Comparison of ENCODE assay signal across 7 cellular contexts in genomic region chr20:35723275-35723639, GRCh38. TPM values are rescaled to one million over a fixed set of nuclear protein-coding genes. Genes with fewer than 3 reads are reported as not detected.
DNase-seq lines count a peak whose midpoint lies in the region; ATAC-seq, FAIRE-seq and TF ChIP-seq lines count a peak whose summit lies in the region.
"Not testable (repeated sequence)": the region's sequence is repeated elsewhere in the genome, so short reads cannot be mapped to it uniquely, and the experiment has no call there.

No MANE protein-coding gene starts in this region.

- H4K91ac ChIP-seq in H1 (replicated peaks; ENCODE audit: insufficient read length, low read length), result not testable (repeated sequence)

- H3K56ac ChIP-seq in H1 (replicated peaks; ENCODE audit: insufficient read length, low read depth, low read length), result not testable (repeated sequence)

- peaks cover 20% of the 10 kb centered on the region in 2 experiments for H4K20me1 ChIP-seq in H1 (replicated peaks in 1 of 2; ENCODE audit: control insufficient read depth in 1 of 2, insufficient read depth in 2 of 2, low read length in 2 of 2)

- H3K9me3 Mint-ChIP-seq in activated CD8-positive, alpha-beta T cell treated with anti-CD3 and anti-CD28 coated beads, Interleukin-2, amount 10 ng/mL, durations not matched to agents 7 days and 5 days (ENCODE audit: insufficient read depth); activated naive CD8-positive, alpha-beta T cell treated with anti-CD3 and anti-CD28 coated beads, Interleukin-2, amount 10 ng/mL, durations not matched to agents 7 days and 5 days; naive thymus-derived CD8-positive, alpha-beta T cell; stimulated activated naive CD8-positive, alpha-beta T cell treated with anti-CD3 and anti-CD28 coated beads, Interleukin-15, amount 100 ng/mL, for 72 hours: not testable (repeated sequence)

- not testable (repeated sequence) for ATAC-seq in T-helper 17 cell; activated naive CD8-positive, alpha-beta T cell treated with anti-CD3 and anti-CD28 coated beads, Interleukin-2, amount 10 ng/mL, durations not matched to agents 7 days and 5 days (ENCODE audit: low read depth)
- peak; percentile 14 for ATAC-seq in activated CD8-positive, alpha-beta T cell treated with anti-CD3 and anti-CD28 coated beads, Interleukin-2, amount 10 ng/mL, durations not matched to agents 7 days and 5 days
- ATAC-seq in naive thymus-derived CD8-positive, alpha-beta T cell, result peak in 1 of 2 donors; percentile 26
- ATAC-seq in stimulated activated naive CD8-positive, alpha-beta T cell treated with anti-CD3 and anti-CD28 coated beads, Interleukin-15, amount 100 ng/mL, for 72 hours, result peak; percentile 33

- H4K8ac ChIP-seq in H1 (ENCODE audit: extremely low read depth, insufficient read depth, low read length), result not testable (repeated sequence)

- H3K79me2 ChIP-seq in H1 (ENCODE audit: control insufficient read depth in 1 of 2, insufficient read depth in 2 of 2, low read length in 2 of 2), result peaks cover 0 to 89% of the 10 kb centered on the region in 2 experiments; a peak in 2 of 4 replicates

- POLR2A ChIA-PET in activated CD8-positive, alpha-beta T cell treated with anti-CD3 and anti-CD28 coated beads, Interleukin-2, amount 10 ng/mL, durations not matched to agents 7 days and 5 days (lab: Charles Lee), result interaction anchor here (0.6 kb wide), 1 partner anchor 12 kb away, joined by 3 read pairs; no protein-coding TSS in a partner anchor
- POLR2A ChIA-PET in activated naive CD8-positive, alpha-beta T cell treated with anti-CD3 and anti-CD28 coated beads, Interleukin-2, amount 10 ng/mL, durations not matched to agents 7 days and 5 days (lab: Charles Lee), result interaction anchor here (1.3 to 1.4 kb wide), 2 partner anchors 16 to 19 kb away, joined by 3 read pairs; partner anchors contain the start of gene RBM39
- POLR2A ChIA-PET in H1 (lab: Charles Lee; ENCODE audit: partially characterized antibody), result interaction anchor here (0.9 to 45.3 kb wide), 4 partner anchors 5 to 76 kb away, joined by 3 to 2341 read pairs (median 1172); partner anchors contain the start of genes NFS1, RBM39 and ROMO1
- POLR2A ChIA-PET in naive thymus-derived CD8-positive, alpha-beta T cell (lab: Charles Lee), result interaction anchor here (0.6 to 1.0 kb wide), 2 partner anchors 16 to 183 kb away, joined by 3 read pairs; no protein-coding TSS in a partner anchor

- not testable (repeated sequence) for H3K9ac ChIP-seq in H1 (replicated peaks in 1 of 4; ENCODE audit: extremely low read depth in 1 of 4, low read depth in 3 of 4, low read length in 3 of 4)

- H3K4me1 Mint-ChIP-seq in T-helper 17 cell, result peaks cover 34% of the 10 kb centered on the region
- H3K4me1 Mint-ChIP-seq in activated CD8-positive, alpha-beta T cell treated with anti-CD3 and anti-CD28 coated beads, Interleukin-2, amount 10 ng/mL, durations not matched to agents 7 days and 5 days (ENCODE audit: low read depth), result peaks cover 31% of the 10 kb centered on the region
- H3K4me1 Mint-ChIP-seq in activated naive CD8-positive, alpha-beta T cell treated with anti-CD3 and anti-CD28 coated beads, Interleukin-2, amount 10 ng/mL, durations not matched to agents 7 days and 5 days, result peaks cover 19% of the 10 kb centered on the region
- H3K4me1 Mint-ChIP-seq in naive thymus-derived CD8-positive, alpha-beta T cell, result peaks cover 21 to 59% (median 45%) of the 10 kb centered on the region in 4 donors
- peaks cover 58% of the 10 kb centered on the region for H3K4me1 Mint-ChIP-seq in stimulated activated naive CD8-positive, alpha-beta T cell treated with anti-CD3 and anti-CD28 coated beads, Interleukin-15, amount 100 ng/mL, for 72 hours

- H4K5ac ChIP-seq in H1 (ENCODE audit: insufficient read length, low read depth, low read length), result not testable (repeated sequence)

- H3K4me2 ChIP-seq in H1 (ENCODE audit: insufficient read depth in 1 of 2, low read depth in 2 of 2, low read length in 2 of 2), result not testable (repeated sequence)

- peak overlapping the region; percentile 43 for H3K27ac Mint-ChIP-seq in T-helper 17 cell
- H3K27ac Mint-ChIP-seq in activated CD8-positive, alpha-beta T cell treated with anti-CD3 and anti-CD28 coated beads, Interleukin-2, amount 10 ng/mL, durations not matched to agents 7 days and 5 days, result not testable (repeated sequence)
- H3K27ac Mint-ChIP-seq in activated naive CD8-positive, alpha-beta T cell treated with anti-CD3 and anti-CD28 coated beads, Interleukin-2, amount 10 ng/mL, durations not matched to agents 7 days and 5 days, result peak overlapping the region; percentile 12
- H3K27ac Mint-ChIP-seq in naive thymus-derived CD8-positive, alpha-beta T cell, result peak overlapping the region in 6 of 10 donors; percentile 0 to 56 (median 6)
- peak overlapping the region in 1 of 2 donors; percentile 65 for H3K27ac Mint-ChIP-seq in stimulated activated naive CD8-positive, alpha-beta T cell treated with anti-CD3 and anti-CD28 coated beads, Interleukin-15, amount 100 ng/mL, for 72 hours

- not testable (repeated sequence) for TF ChIP-seq CTCF in H1 (IDR thresholded peaks at IDR 0.05; ENCODE audit: control extremely low read depth in 1 of 3, insufficient read depth in 1 of 3, low read depth in 1 of 3, low read length in 3 of 3)

- not testable (repeated sequence) for FAIRE-seq in GM12892 (lab: Jason Lieb, UNC); H1 (lab: Jason Lieb, UNC)

- not testable (repeated sequence) for H2BK20ac ChIP-seq in H1 (ENCODE audit: low read length)

- H3K4me3 Mint-ChIP-seq in T-helper 17 cell, result peak overlapping the region; percentile 45
- not testable (repeated sequence) for H3K4me3 Mint-ChIP-seq in activated CD8-positive, alpha-beta T cell treated with anti-CD3 and anti-CD28 coated beads, Interleukin-2, amount 10 ng/mL, durations not matched to agents 7 days and 5 days; activated naive CD8-positive, alpha-beta T cell treated with anti-CD3 and anti-CD28 coated beads, Interleukin-2, amount 10 ng/mL, durations not matched to agents 7 days and 5 days; stimulated activated naive CD8-positive, alpha-beta T cell treated with anti-CD3 and anti-CD28 coated beads, Interleukin-15, amount 100 ng/mL, for 72 hours
- H3K4me3 Mint-ChIP-seq in naive thymus-derived CD8-positive, alpha-beta T cell, result peak overlapping the region in 1 of 10 donors; percentile 38

- H3K36me3 Mint-ChIP-seq in T-helper 17 cell (ENCODE audit: low read depth), result not testable (repeated sequence)
- peaks cover 70% of the 10 kb centered on the region for H3K36me3 Mint-ChIP-seq in activated CD8-positive, alpha-beta T cell treated with anti-CD3 and anti-CD28 coated beads, Interleukin-2, amount 10 ng/mL, durations not matched to agents 7 days and 5 days (ENCODE audit: low read depth)
- peaks cover 38% of the 10 kb centered on the region for H3K36me3 Mint-ChIP-seq in activated naive CD8-positive, alpha-beta T cell treated with anti-CD3 and anti-CD28 coated beads, Interleukin-2, amount 10 ng/mL, durations not matched to agents 7 days and 5 days
- peaks cover 5 to 99% (median 36%) of the 10 kb centered on the region in 3 donors for H3K36me3 Mint-ChIP-seq in naive thymus-derived CD8-positive, alpha-beta T cell

- H3K4ac ChIP-seq in H1 (replicated peaks; ENCODE audit: insufficient read length, low read depth, low read length), result not testable (repeated sequence)

- H2BK12ac ChIP-seq in H1 (ENCODE audit: low read depth, low read length), result not testable (repeated sequence)

- H3K79me1 ChIP-seq in H1 (ENCODE audit: low read depth, low read length), result peaks cover 12% of the 10 kb centered on the region

- H3K18ac ChIP-seq in H1 (ENCODE audit: extremely low read depth, low read length), result not testable (repeated sequence)

- H3K4me3 ChIP-seq in H1 (ENCODE audit: extremely low read depth in 1 of 4, insufficient read depth in 2 of 4, low read depth in 3 of 4, low read length in 4 of 4), result not testable (repeated sequence)

- H2AK5ac ChIP-seq in H1 (ENCODE audit: low read depth, low read length), result not testable (repeated sequence)

- H2AFZ ChIP-seq in H1 (ENCODE audit: low read length), result not testable (repeated sequence)

- DNase-seq in GM12892 (ENCODE audit: insufficient read length); T-helper 17 cell; activated CD8-positive, alpha-beta T cell treated with anti-CD3 and anti-CD28 coated beads, Interleukin-2, amount 10 ng/mL, durations not matched to agents 7 days and 5 days; activated naive CD8-positive, alpha-beta T cell treated with anti-CD3 and anti-CD28 coated beads, Interleukin-2, amount 10 ng/mL, durations not matched to agents 7 days and 5 days; H1 (ENCODE audit: low read depth in 1 of 2, low spot score in 2 of 2); naive thymus-derived CD8-positive, alpha-beta T cell; stimulated activated naive CD8-positive, alpha-beta T cell treated with anti-CD3 and anti-CD28 coated beads, Interleukin-15, amount 100 ng/mL, for 72 hours: not testable (repeated sequence)

- H3K36me3 ChIP-seq in H1 (ENCODE audit: control insufficient read depth in 2 of 4, insufficient read depth in 4 of 4, low read length in 3 of 4), result peaks cover 67 to 99% (median 94%) of the 10 kb centered on the region in 4 experiments

- not testable (repeated sequence) for H3K23ac ChIP-seq in H1 (ENCODE audit: insufficient read length)

- not testable (repeated sequence) for H2BK120ac ChIP-seq in H1 (replicated peaks; ENCODE audit: low read depth, low read length)

- CTCF ChIA-PET in activated CD8-positive, alpha-beta T cell treated with anti-CD3 and anti-CD28 coated beads, Interleukin-2, amount 10 ng/mL, durations not matched to agents 7 days and 5 days (lab: Charles Lee), result interaction anchor here (1.0 to 1.4 kb wide), 2 partner anchors 8 to 21 kb away, joined by 3 read pairs; no protein-coding TSS in a partner anchor
- CTCF ChIA-PET in H1 (lab: Charles Lee; ENCODE audit: partially characterized antibody), result not testable (repeated sequence)

- not testable (repeated sequence) for H2BK5ac ChIP-seq in H1 (ENCODE audit: low read depth, low read length)

- H3K14ac ChIP-seq in H1 (ENCODE audit: insufficient read length), result not testable (repeated sequence)

- H3K27me3 ChIP-seq in H1 (replicated peaks in 1 of 4; ENCODE audit: control insufficient read depth in 3 of 4, extremely low read depth in 1 of 4, insufficient read depth in 3 of 4, low read length in 3 of 4), result not testable (repeated sequence)

- H2BK15ac ChIP-seq in H1 (ENCODE audit: low read length), result not testable (repeated sequence)

- H3K4me1 ChIP-seq in H1 (replicated peaks in 1 of 4; ENCODE audit: control insufficient read depth in 3 of 4, insufficient read depth in 4 of 4, low read length in 3 of 4), result not testable (repeated sequence)

- not testable (repeated sequence) for H3K27ac ChIP-seq in H1 (ENCODE audit: low read depth, low read length)

- not testable (repeated sequence) for TF ChIP-seq RAD21 in H1 (IDR thresholded peaks at IDR 0.05 in 1 of 2, conservative IDR thresholded peaks at IDR 0.05 in 1 of 2; ENCODE audit: low read depth in 2 of 2, low read length in 2 of 2)

- not testable (repeated sequence) for H3K9me3 ChIP-seq in T-helper 17 cell (ENCODE audit: control insufficient read depth, low read length, poor library complexity, severe bottlenecking); H1 (ENCODE audit: insufficient read depth in 2 of 2, low read depth in 1 of 2, low read length in 1 of 2)

- 88% methylated on average over 4 of the region's 4 CpGs; no CpG with 5 or more reads in 1 of the 2 experiments for WGBS in H1 (ENCODE audit: extremely low coverage in 1 of 2, insufficient coverage in 1 of 2, insufficient read length in 1 of 2, insufficient replicate concordance in 2 of 2, low coverage in 1 of 2, low lambda C conversion rate in 2 of 2, missing lambda C conversion rate in 1 of 2), 2 experiments

- TF ChIP-seq EP300 in H1 (IDR thresholded peaks at IDR 0.05; ENCODE audit: borderline replicate concordance in 1 of 2, low read depth in 2 of 2, low read length in 2 of 2), result not testable (repeated sequence)

- TF ChIP-seq POLR2A in GM12892 (IDR thresholded peaks at IDR 0.05; ENCODE audit: low read depth, low read length), result peak; percentile 31; the same call in 1 of the 2 replicates
- TF ChIP-seq POLR2A in H1 (IDR thresholded peaks at IDR 0.05; ENCODE audit: control extremely low read depth in 1 of 2, low read depth in 2 of 2, low read length in 2 of 2), result not testable (repeated sequence)

- H3K27me3 Mint-ChIP-seq in T-helper 17 cell; activated CD8-positive, alpha-beta T cell treated with anti-CD3 and anti-CD28 coated beads, Interleukin-2, amount 10 ng/mL, durations not matched to agents 7 days and 5 days (ENCODE audit: low read depth); activated naive CD8-positive, alpha-beta T cell treated with anti-CD3 and anti-CD28 coated beads, Interleukin-2, amount 10 ng/mL, durations not matched to agents 7 days and 5 days; naive thymus-derived CD8-positive, alpha-beta T cell; stimulated activated naive CD8-positive, alpha-beta T cell treated with anti-CD3 and anti-CD28 coated beads, Interleukin-15, amount 100 ng/mL, for 72 hours: not testable (repeated sequence)

- not testable (repeated sequence) for H3K23me2 ChIP-seq in H1 (ENCODE audit: low read depth, low read length)

RNA-seq across cellular contexts. Expression of gene RBM39, which starts 18.8 kb away (rescaled TPM):
- 234 TPM for polyA plus RNA-seq in GM12892 (2012; ENCODE audit: missing spikeins)
- total RNA-seq in T-helper 17 cell, result 1,000 to 10,000 TPM; 1,047 to 1,109 TPM
- total RNA-seq in activated CD8-positive, alpha-beta T cell treated with anti-CD3 and anti-CD28 coated beads, Interleukin-2, amount 10 ng/mL, durations not matched to agents 7 days and 5 days, result 100 to 1,000 TPM; 333 to 358 TPM
- 100 to 1,000 TPM; 478 to 499 TPM for total RNA-seq in activated naive CD8-positive, alpha-beta T cell treated with anti-CD3 and anti-CD28 coated beads, Interleukin-2, amount 10 ng/mL, durations not matched to agents 7 days and 5 days
- total RNA-seq in H1 (2021; fragmentation: NEBNext Ultra II Directional; extraction: Animal tissue kit (Norgen Biotek cat#: 25700)), result 219 and 220 TPM in 2 replicates
- polyA plus RNA-seq in H1 (2011; rRNA removed), result 55.2 and 78.0 TPM in 2 replicates
- polyA plus RNA-seq in H1 (2011; cell fraction: cytosol; rRNA removed), result 91.4 TPM
- polyA plus RNA-seq in H1 (2011; cell fraction: nucleus; rRNA removed), result 192 TPM
- polyA plus RNA-seq in H1 (2012, experiment 1 of 2), result 147 to 209 TPM (median 187 TPM) in 4 replicates
- 17.2 TPM for polyA plus RNA-seq in H1 (2012, experiment 2 of 2)
- 189 TPM for polyA plus RNA-seq in H1 (2013, experiment 1 of 2)
- polyA plus RNA-seq in H1 (2013, experiment 2 of 2), result 163 TPM
- polyA minus RNA-seq in H1 (2011; rRNA and poly(A)+ RNA removed), result 106 and 152 TPM in 2 replicates
- 74.5 TPM for polyA minus RNA-seq in H1 (2011; cell fraction: cytosol; rRNA and poly(A)+ RNA removed)
- 261 TPM for polyA minus RNA-seq in H1 (2011; cell fraction: nucleus; rRNA and poly(A)+ RNA removed)
- 100 to 1,000 TPM; 687 to 713 TPM for total RNA-seq in naive thymus-derived CD8-positive, alpha-beta T cell
- polyA plus RNA-seq in naive thymus-derived CD8-positive, alpha-beta T cell, result 100 to 1,000 TPM; 110 to 134 (median 112) TPM

RNA-seq across cellular contexts. Expression of gene ROMO1, which starts 24.1 kb away (rescaled TPM):
- polyA plus RNA-seq in GM12892 (2012; ENCODE audit: missing spikeins), result 80.8 TPM
- 10 to 100 TPM; 35.1 to 37.6 TPM for total RNA-seq in T-helper 17 cell
- 100 to 1,000 TPM; 134 to 143 TPM for total RNA-seq in activated CD8-positive, alpha-beta T cell treated with anti-CD3 and anti-CD28 coated beads, Interleukin-2, amount 10 ng/mL, durations not matched to agents 7 days and 5 days
- 100 to 1,000 TPM in 1 of 2 experiments, 10 to 100 TPM in 1; 96.9 to 112 TPM for total RNA-seq in activated naive CD8-positive, alpha-beta T cell treated with anti-CD3 and anti-CD28 coated beads, Interleukin-2, amount 10 ng/mL, durations not matched to agents 7 days and 5 days
- total RNA-seq in H1 (2021; fragmentation: NEBNext Ultra II Directional; extraction: Animal tissue kit (Norgen Biotek cat#: 25700)), result 164 and 173 TPM in 2 replicates
- polyA plus RNA-seq in H1 (2011; rRNA removed), result 702 and 1,070 TPM in 2 replicates
- polyA plus RNA-seq in H1 (2011; cell fraction: cytosol; rRNA removed), result 631 TPM
- polyA plus RNA-seq in H1 (2011; cell fraction: nucleus; rRNA removed), result 401 TPM
- polyA plus RNA-seq in H1 (2012, experiment 1 of 2), result 114 to 387 TPM (median 323 TPM) in 4 replicates
- polyA plus RNA-seq in H1 (2012, experiment 2 of 2), result 427 TPM
- polyA plus RNA-seq in H1 (2013, experiment 1 of 2), result 546 TPM
- 515 TPM for polyA plus RNA-seq in H1 (2013, experiment 2 of 2)
- polyA minus RNA-seq in H1 (2011; rRNA and poly(A)+ RNA removed), result 15.1 and 25.8 TPM in 2 replicates
- 45.5 TPM for polyA minus RNA-seq in H1 (2011; cell fraction: cytosol; rRNA and poly(A)+ RNA removed)
- 46.2 TPM for polyA minus RNA-seq in H1 (2011; cell fraction: nucleus; rRNA and poly(A)+ RNA removed)
- 10 to 100 TPM; 39.7 to 40.3 TPM for total RNA-seq in naive thymus-derived CD8-positive, alpha-beta T cell
- polyA plus RNA-seq in naive thymus-derived CD8-positive, alpha-beta T cell, result 100 to 1,000 TPM; 305 to 421 (median 381) TPM

RNA-seq across cellular contexts. Expression of gene NFS1, which starts 24.1 kb away (rescaled TPM):
- polyA plus RNA-seq in GM12892 (2012; ENCODE audit: missing spikeins), result 25.7 TPM
- total RNA-seq in T-helper 17 cell, result 10 to 100 TPM; 16.8 to 19.4 TPM
- total RNA-seq in activated CD8-positive, alpha-beta T cell treated with anti-CD3 and anti-CD28 coated beads, Interleukin-2, amount 10 ng/mL, durations not matched to agents 7 days and 5 days, result 10 to 100 TPM; 32.7 to 34.7 TPM
- 10 to 100 TPM; 33.1 to 33.8 TPM for total RNA-seq in activated naive CD8-positive, alpha-beta T cell treated with anti-CD3 and anti-CD28 coated beads, Interleukin-2, amount 10 ng/mL, durations not matched to agents 7 days and 5 days
- total RNA-seq in H1 (2021; fragmentation: NEBNext Ultra II Directional; extraction: Animal tissue kit (Norgen Biotek cat#: 25700)), result 25.1 and 26.1 TPM in 2 replicates
- 35.4 and 38.8 TPM in 2 replicates for polyA plus RNA-seq in H1 (2011; rRNA removed)
- 34.4 TPM for polyA plus RNA-seq in H1 (2011; cell fraction: cytosol; rRNA removed)
- 37.7 TPM for polyA plus RNA-seq in H1 (2011; cell fraction: nucleus; rRNA removed)
- 21.4 to 26.7 TPM (median 23.6 TPM) in 4 replicates for polyA plus RNA-seq in H1 (2012, experiment 1 of 2)
- 20.6 TPM for polyA plus RNA-seq in H1 (2012, experiment 2 of 2)
- 13.6 TPM for polyA plus RNA-seq in H1 (2013, experiment 1 of 2)
- polyA plus RNA-seq in H1 (2013, experiment 2 of 2), result 12.2 TPM
- polyA minus RNA-seq in H1 (2011; rRNA and poly(A)+ RNA removed), result 27.2 and 28.3 TPM in 2 replicates
- polyA minus RNA-seq in H1 (2011; cell fraction: cytosol; rRNA and poly(A)+ RNA removed), result 11.1 TPM
- polyA minus RNA-seq in H1 (2011; cell fraction: nucleus; rRNA and poly(A)+ RNA removed), result 10.5 TPM
- total RNA-seq in naive thymus-derived CD8-positive, alpha-beta T cell, result 10 to 100 TPM; 24.8 to 25.5 TPM
- 10 to 100 TPM in 2 of 3 donors, 1 to 10 TPM in 1; 8.6 to 16.6 (median 14.1) TPM for polyA plus RNA-seq in naive thymus-derived CD8-positive, alpha-beta T cell

RNA-seq across cellular contexts. Expression of gene PHF20, which starts 48.6 kb away (rescaled TPM):
- 60.0 TPM for polyA plus RNA-seq in GM12892 (2012; ENCODE audit: missing spikeins)
- 100 to 1,000 TPM; 121 to 129 TPM for total RNA-seq in T-helper 17 cell
- 10 to 100 TPM; 53.6 to 61.5 TPM for total RNA-seq in activated CD8-positive, alpha-beta T cell treated with anti-CD3 and anti-CD28 coated beads, Interleukin-2, amount 10 ng/mL, durations not matched to agents 7 days and 5 days
- 10 to 100 TPM; 61.9 to 69.4 TPM for total RNA-seq in activated naive CD8-positive, alpha-beta T cell treated with anti-CD3 and anti-CD28 coated beads, Interleukin-2, amount 10 ng/mL, durations not matched to agents 7 days and 5 days
- 70.1 and 70.3 TPM in 2 replicates for total RNA-seq in H1 (2021; fragmentation: NEBNext Ultra II Directional; extraction: Animal tissue kit (Norgen Biotek cat#: 25700))
- polyA plus RNA-seq in H1 (2011; rRNA removed), result 25.6 and 39.9 TPM in 2 replicates
- 38.5 TPM for polyA plus RNA-seq in H1 (2011; cell fraction: cytosol; rRNA removed)
- polyA plus RNA-seq in H1 (2011; cell fraction: nucleus; rRNA removed), result 80.9 TPM
- polyA plus RNA-seq in H1 (2012, experiment 1 of 2), result 36.4 to 52.6 TPM (median 38.6 TPM) in 4 replicates
- 11.6 TPM for polyA plus RNA-seq in H1 (2012, experiment 2 of 2)
- 38.4 TPM for polyA plus RNA-seq in H1 (2013, experiment 1 of 2)
- polyA plus RNA-seq in H1 (2013, experiment 2 of 2), result 38.0 TPM
- polyA minus RNA-seq in H1 (2011; rRNA and poly(A)+ RNA removed), result 67.2 and 70.5 TPM in 2 replicates
- polyA minus RNA-seq in H1 (2011; cell fraction: cytosol; rRNA and poly(A)+ RNA removed), result 45.4 TPM
- polyA minus RNA-seq in H1 (2011; cell fraction: nucleus; rRNA and poly(A)+ RNA removed), result 86.3 TPM
- 10 to 100 TPM; 79.0 to 82.8 TPM for total RNA-seq in naive thymus-derived CD8-positive, alpha-beta T cell
- 100 to 1,000 TPM; 114 to 135 (median 125) TPM for polyA plus RNA-seq in naive thymus-derived CD8-positive, alpha-beta T cell

RNA-seq across cellular contexts. Expression of gene CPNE1, which starts 58.6 kb away (rescaled TPM):
- 137 TPM for polyA plus RNA-seq in GM12892 (2012; ENCODE audit: missing spikeins)
- total RNA-seq in T-helper 17 cell, result 100 to 1,000 TPM; 215 to 250 TPM
- 100 to 1,000 TPM; 271 to 272 TPM for total RNA-seq in activated CD8-positive, alpha-beta T cell treated with anti-CD3 and anti-CD28 coated beads, Interleukin-2, amount 10 ng/mL, durations not matched to agents 7 days and 5 days
- 100 to 1,000 TPM; 296 to 327 TPM for total RNA-seq in activated naive CD8-positive, alpha-beta T cell treated with anti-CD3 and anti-CD28 coated beads, Interleukin-2, amount 10 ng/mL, durations not matched to agents 7 days and 5 days
- total RNA-seq in H1 (2021; fragmentation: NEBNext Ultra II Directional; extraction: Animal tissue kit (Norgen Biotek cat#: 25700)), result 294 and 299 TPM in 2 replicates
- polyA plus RNA-seq in H1 (2011; rRNA removed), result 346 and 534 TPM in 2 replicates
- polyA plus RNA-seq in H1 (2011; cell fraction: cytosol; rRNA removed), result 309 TPM
- polyA plus RNA-seq in H1 (2011; cell fraction: nucleus; rRNA removed), result 546 TPM
- 262 to 326 TPM (median 314 TPM) in 4 replicates for polyA plus RNA-seq in H1 (2012, experiment 1 of 2)
- 381 TPM for polyA plus RNA-seq in H1 (2012, experiment 2 of 2)
- polyA plus RNA-seq in H1 (2013, experiment 1 of 2), result 128 TPM
- 117 TPM for polyA plus RNA-seq in H1 (2013, experiment 2 of 2)
- polyA minus RNA-seq in H1 (2011; rRNA and poly(A)+ RNA removed), result 209 and 248 TPM in 2 replicates
- polyA minus RNA-seq in H1 (2011; cell fraction: cytosol; rRNA and poly(A)+ RNA removed), result 214 TPM
- 172 TPM for polyA minus RNA-seq in H1 (2011; cell fraction: nucleus; rRNA and poly(A)+ RNA removed)
- 100 to 1,000 TPM; 413 to 454 TPM for total RNA-seq in naive thymus-derived CD8-positive, alpha-beta T cell
- 100 to 1,000 TPM; 329 to 392 (median 384) TPM for polyA plus RNA-seq in naive thymus-derived CD8-positive, alpha-beta T cell
